Comparison of ENCODE assay signal across 26 cellular contexts in the genomic region with DNA sequence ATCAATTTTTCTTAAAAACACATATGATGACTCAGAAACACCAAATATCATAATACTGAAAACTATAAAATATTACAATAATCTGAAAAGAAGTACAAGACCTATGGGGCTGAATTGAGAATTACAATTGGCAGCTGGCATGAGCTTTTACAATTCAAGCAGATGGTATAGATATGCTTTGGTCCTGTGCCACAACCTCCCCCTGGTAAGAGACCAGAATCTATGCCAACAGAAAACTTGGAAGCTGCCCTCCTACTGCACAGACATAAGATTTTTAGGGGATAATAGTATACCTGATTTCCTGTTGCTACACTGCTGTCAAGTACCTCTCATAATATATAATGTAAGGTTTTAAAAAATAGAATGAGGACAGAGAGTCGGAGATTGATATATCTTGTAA. TPM values are rescaled to one million over a fixed set of nuclear protein-coding genes. Genes with fewer than 3 reads are reported as not detected.
DNase-seq lines count a peak whose midpoint lies in the region; ATAC-seq and TF ChIP-seq lines count a peak whose summit lies in the region.
"Had no signal": no experiment of that assay in that cellular context is flagged by ENCODE, and none has a peak within 500 bp of the region (broad histone marks: within the 10 kb centered on the region; RNA-seq: fewer than 3 reads in every experiment).

No MANE protein-coding gene starts in this region.

- H3K4me3 ChIP-seq in uterus = no peak overlapping the region
- H3K4me3 ChIP-seq: BLaER1 treated with 17β-estradiol and CSF1 and Interleukin-3, amounts not matched to agents 10 nM and 100 nM; SJCRH30 had no signal

- no peaks in the 10 kb centered on the region for H3K4me1 ChIP-seq in uterus
- H3K4me1 ChIP-seq: BLaER1 treated with 17β-estradiol and CSF1 and Interleukin-3, amounts not matched to agents 10 nM and 100 nM; SJCRH30 had no signal

- no peaks in the 10 kb centered on the region for H3K27me3 ChIP-seq in uterus
- H3K27me3 ChIP-seq: BLaER1 treated with 17β-estradiol and CSF1 and Interleukin-3, amounts not matched to agents 10 nM and 100 nM; SJCRH30 had no signal

- ATAC-seq in GM21528 (IDR thresholded peaks at IDR 0.05; ENCODE audit: low FRiP score, unreplicated experiment) = no peak
- ATAC-seq: HCT116, PC-3, Right ventricle myocardium inferior, SK-N-SH treated with all-trans-retinoic acid at 6 μM for 48 hours, T-helper 17 cell had no signal

- intact Hi-C loops in uterus (cut with DNase I; ENCODE audit: low total_unique reads) = no loop called here

- TF ChIP-seq CTCF in uterus (IDR thresholded peaks at IDR 0.05) = no peak

- no peak for TF ChIP-seq POLR2A in uterus (IDR thresholded peaks at IDR 0.05)

- DNase-seq in DMS 273 (lab: John Stamatoyannopoulos, UW; ENCODE audit: unreplicated experiment) (peak; percentile 93), NCI-H1105 treated with DMSO at 0.1 percent for 48 hours (lab: John Stamatoyannopoulos, UW) (peak; percentile 36), NCI-H2171 treated with DMSO at 0.1 percent for 48 hours (lab: John Stamatoyannopoulos, UW) (peak; percentile 84), cerebellum (ENCODE audit: low spot score) (peak; percentile 50), uterus (no peak)
- DNase-seq in central memory CD4-positive, alpha-beta T cell = no peak
- DNase-seq: AML-193; CD4-positive, alpha-beta T cell; DMS79; EL; GF-D8; NCI-H1048; NCI-H146; NCI-H2029 treated with DMSO at 0.1 percent for 48 hours; NCI-H748 treated with DMSO at 0.1 percent for 48 hours; NK-92 treated with Interleukin-12 subunit alpha and Interleukin-12 subunit beta, amount 100 ng/mL, for 24 hours; PC-3; SJCRH30; T-helper 17 cell had no signal

- no peaks in the 10 kb centered on the region for H3K9me3 ChIP-seq in uterus
- H3K9me3 ChIP-seq: SJCRH30 had no signal

- H3K36me3 ChIP-seq in uterus = no peaks in the 10 kb centered on the region
- H3K36me3 ChIP-seq: BLaER1 treated with 17β-estradiol and CSF1 and Interleukin-3, amounts not matched to agents 10 nM and 100 nM; SJCRH30 had no signal

- no peak overlapping the region for H3K27ac ChIP-seq in uterus
- H3K27ac ChIP-seq: BLaER1 treated with 17β-estradiol and CSF1 and Interleukin-3, amounts not matched to agents 10 nM and 100 nM; HL-60; SJCRH30 had no signal

RNA-seq across cellular contexts. Expression of a gene that starts 46.8 kb away (rescaled TPM):
- total RNA-seq in cerebellum = 39.9 TPM
- total RNA-seq in uterus = 1 to 10 TPM in 1 of 4 donors, not detected in 3; 2.8 TPM
- total RNA-seq: CD4-positive, alpha-beta T cell; Right ventricle myocardium inferior; RPMI7951; T-helper 17 cell had no signal

Comparison
In these comparisons a context has a peak if more than half of its experiments do, and no peak if none do; other contexts are left out.
1. DNase-seq: peak in DMS 273 (single experiment), NCI-H1105 treated with DMSO at 0.1 percent for 48 hours (single experiment), NCI-H2171 treated with DMSO at 0.1 percent for 48 hours (single experiment) and cerebellum (single experiment); none in uterus (0 of 2) and central memory CD4-positive, alpha-beta T cell (single experiment).
2. RNA of a gene that starts 46.8 kb away (total RNA-seq): 39.9 TPM in cerebellum (single experiment); 2.8 TPM in uterus; every median in the first group is over 10 times any median in the second.